ENCODE assay signal across 17 cellular contexts in genomic region chr19:514166-514663, GRCh38. TPM values are rescaled to one million over a fixed set of nuclear protein-coding genes. Genes with fewer than 3 reads are reported as not detected.
A peak's percentile ranks its signal among the peaks of the same experiment; 100 is the strongest.
DNase-seq lines count a peak whose midpoint lies in the region; ATAC-seq and TF ChIP-seq lines count a peak whose summit lies in the region.
"Had no signal": no experiment of that assay in that cellular context is flagged by ENCODE, and none has a peak within 500 bp of the region (broad histone marks: within the 10 kb centered on the region; RNA-seq: fewer than 3 reads in every experiment).

No MANE protein-coding gene starts in this region.

- H3K14ac ChIP-seq in trophoblast cell (ENCODE audit: low read length), result no peak overlapping the region

- H3K4ac ChIP-seq in trophoblast cell (ENCODE audit: low read depth, low read length), result no peak overlapping the region

- no peaks in the 10 kb centered on the region for H3K79me2 ChIP-seq in trophoblast cell (ENCODE audit: control insufficient read depth, insufficient read depth, low read length, poor library complexity)

- peaks cover 37% of the 10 kb centered on the region for H3K4me1 Mint-ChIP-seq in activated naive CD4-positive, alpha-beta T cell treated with anti-CD3 and anti-CD28 coated beads, Interleukin-2, amount 10 ng/mL, durations not matched to agents 7 days and 5 days
- H3K4me1 Mint-ChIP-seq in endothelial cell (ENCODE audit: unreplicated experiment), result peaks cover 17% of the 10 kb centered on the region

- TF ChIP-seq CTCF in HEK293 (tag by site-specific recombination; IDR thresholded peaks at IDR 0.05), result no peak
- TF ChIP-seq CTCF in endothelial cell (IDR thresholded peaks at IDR 0.05; ENCODE audit: unreplicated experiment), result no peak

- no peak overlapping the region for H4K12ac ChIP-seq in trophoblast cell (ENCODE audit: low read depth, low read length)

- peaks cover 0 to 11% of the 10 kb centered on the region in 2 experiments; a peak in 1 of 3 replicates for H3K36me3 ChIP-seq in HEK293 (ENCODE audit: control insufficient read depth in 2 of 2, insufficient read depth in 1 of 2, low read length in 2 of 2)
- H3K36me3 ChIP-seq in trophoblast cell (ENCODE audit: control insufficient read depth in 1 of 2, insufficient read depth in 2 of 2, low read length in 2 of 2), result peaks cover 12 to 15% of the 10 kb centered on the region in 2 experiments

- WGBS in trophoblast cell (ENCODE audit: extremely low coverage, insufficient coverage, insufficient read length), result no CpG with 5 or more reads among the region's 9 CpGs

- no peak overlapping the region for H2BK120ac ChIP-seq in trophoblast cell (ENCODE audit: insufficient read depth, low read length, poor library complexity)

- no peak overlapping the region for H3K23ac ChIP-seq in trophoblast cell (ENCODE audit: low read length)

- H3K27ac ChIP-seq in HEK293 (ENCODE audit: extremely low read depth, low read depth, low read length) (no peak overlapping the region), trophoblast cell (ENCODE audit: low read depth, low read length) (no peak overlapping the region)
- H3K27ac ChIP-seq: A549 had no signal

- H4K8ac ChIP-seq in trophoblast cell (ENCODE audit: low read depth, low read length), result no peak overlapping the region

- H3K27me3 Mint-ChIP-seq in activated naive CD4-positive, alpha-beta T cell treated with anti-CD3 and anti-CD28 coated beads, Interleukin-2, amount 10 ng/mL, durations not matched to agents 7 days and 5 days, result peaks cover 4% of the 10 kb centered on the region
- peaks cover 12% of the 10 kb centered on the region for H3K27me3 Mint-ChIP-seq in endothelial cell (ENCODE audit: unreplicated experiment)

- ATAC-seq in HG02571 (IDR thresholded peaks at IDR 0.05; ENCODE audit: unreplicated experiment), result no peak
- ATAC-seq: A549 had no signal

- H2AFZ ChIP-seq in trophoblast cell (ENCODE audit: insufficient read depth, low read length, poor library complexity), result no peak overlapping the region

- H2BK12ac ChIP-seq in trophoblast cell (ENCODE audit: low read length), result no peak overlapping the region

- no peaks in the 10 kb centered on the region for H3K27me3 ChIP-seq in trophoblast cell (ENCODE audit: insufficient read depth, low read length)

- no peak overlapping the region for H3K4me3 Mint-ChIP-seq in activated naive CD4-positive, alpha-beta T cell treated with anti-CD3 and anti-CD28 coated beads, Interleukin-2, amount 10 ng/mL, durations not matched to agents 7 days and 5 days
- peak overlapping the region; percentile 56 for H3K4me3 Mint-ChIP-seq in endothelial cell (ENCODE audit: unreplicated experiment)
- H3K4me3 Mint-ChIP-seq: CD14-positive monocyte had no signal

- peaks cover 8% of the 10 kb centered on the region for H3K36me3 Mint-ChIP-seq in activated naive CD4-positive, alpha-beta T cell treated with anti-CD3 and anti-CD28 coated beads, Interleukin-2, amount 10 ng/mL, durations not matched to agents 7 days and 5 days
- H3K36me3 Mint-ChIP-seq in endothelial cell (ENCODE audit: low read depth, unreplicated experiment), result peaks cover 15% of the 10 kb centered on the region

- no peak for DNase-seq in activated naive CD4-positive, alpha-beta T cell treated with anti-CD3 and anti-CD28 coated beads, Interleukin-2, amount 10 ng/mL, durations not matched to agents 7 days and 5 days
- no peak for DNase-seq in activated naive CD4-positive, alpha-beta T cell treated with anti-CD3 and anti-CD28 coated beads, Interleukin-2, amount 50 U/mL, for 16 hours
- no peak for DNase-seq in endothelial cell (ENCODE audit: low spot score)
- no peak for DNase-seq in trophoblast cell
- no peak for DNase-seq in stimulated activated CD4-positive, alpha-beta T cell treated with anti-CD3 and anti-CD28 coated beads, Interleukin-2, amount 100 ng/mL, for 24 hours
- no peak for DNase-seq in NCI-H2029 (lab: John Stamatoyannopoulos, UW)
- DNase-seq: Kasumi-1, NCI-H187 treated with DMSO at 0.1 percent for 48 hours, NCI-H2171 treated with DMSO at 0.1 percent for 48 hours, NCI-H510A, NCI-H82, Right ventricle myocardium superior had no signal

- no peak overlapping the region for H3K18ac ChIP-seq in trophoblast cell (ENCODE audit: low read length)

- H3K4me3 ChIP-seq in HEK293 (ENCODE audit: low read depth, low read length), result no peak overlapping the region
- peak overlapping the region; percentile 38 for H3K4me3 ChIP-seq in trophoblast cell (ENCODE audit: low read depth, low read length)
- H3K4me3 ChIP-seq: A549 had no signal

- CTCF ChIA-PET in activated naive CD4-positive, alpha-beta T cell treated with anti-CD3 and anti-CD28 coated beads, Interleukin-2, amount 10 ng/mL, durations not matched to agents 7 days and 5 days (lab: Charles Lee), result no interaction called here
- CTCF ChIA-PET in HEK293 (lab: Yijun Ruan, JAX), result interaction anchor here (1.5 kb wide), 1 partner anchor 8 kb away, joined by 5 read pairs; no protein-coding TSS in a partner anchor

- H3K4me1 ChIP-seq in HEK293 (ENCODE audit: control insufficient read depth, insufficient read depth, low read length), result 0 out of 2 replicates have a peak, but pooled peaks cover 2% of the 10 kb centered on the region
- peaks cover 15 to 27% of the 10 kb centered on the region in 2 experiments for H3K4me1 ChIP-seq in trophoblast cell (ENCODE audit: control insufficient read depth in 1 of 2, insufficient read depth in 2 of 2, low read length in 2 of 2)

- H3K4me2 ChIP-seq in trophoblast cell (ENCODE audit: low read length), result no peak overlapping the region
- H3K4me2 ChIP-seq: A549 had no signal

- H2AK5ac ChIP-seq in trophoblast cell (ENCODE audit: low read length), result no peak overlapping the region

- H2BK5ac ChIP-seq in trophoblast cell (ENCODE audit: low read depth, low read length, poor library complexity), result no peak overlapping the region

- no peak overlapping the region for H4K91ac ChIP-seq in trophoblast cell (ENCODE audit: low read depth, low read length)

- H3K9ac ChIP-seq in trophoblast cell (ENCODE audit: low read length), result no peak overlapping the region

- H3K9me3 ChIP-seq in HEK293 (ENCODE audit: control insufficient read depth, insufficient read depth, low read depth, low read length) (no peaks in the 10 kb centered on the region), trophoblast cell (ENCODE audit: insufficient read depth, low read depth, low read length) (peaks cover 3% of the 10 kb centered on the region)
- H3K9me3 ChIP-seq: A549 had no signal

- POLR2A ChIA-PET in HEK293 (lab: Yijun Ruan, JAX), result no interaction called here

- peak overlapping the region; percentile 68 for H3K27ac Mint-ChIP-seq in activated naive CD4-positive, alpha-beta T cell treated with anti-CD3 and anti-CD28 coated beads, Interleukin-2, amount 10 ng/mL, durations not matched to agents 7 days and 5 days
- H3K27ac Mint-ChIP-seq in endothelial cell (ENCODE audit: unreplicated experiment), result peak overlapping the region; percentile 22

- no peaks in the 10 kb centered on the region for H3K9me3 Mint-ChIP-seq in activated naive CD4-positive, alpha-beta T cell treated with anti-CD3 and anti-CD28 coated beads, Interleukin-2, amount 10 ng/mL, durations not matched to agents 7 days and 5 days
- H3K9me3 Mint-ChIP-seq in endothelial cell (ENCODE audit: unreplicated experiment), result no peaks in the 10 kb centered on the region

- peaks cover 6% of the 10 kb centered on the region for H3K79me1 ChIP-seq in trophoblast cell (ENCODE audit: low read length)

TF ChIP-seq in HEK293, 187 proteins besides CTCF, POLR2A, EP300 and RAD21:
- TF ChIP-seq ZNF280D (tag by site-specific recombination; IDR thresholded peaks at IDR 0.05), result no peak
- 0 out of 2 replicates have a peak, but pooled peaks have one; percentile 10 for TF ChIP-seq ZNF664 (tag by site-specific recombination; IDR thresholded peaks at IDR 0.05)
- TF ChIP-seq ZNF510 (tag by site-specific recombination; IDR thresholded peaks at IDR 0.05; ENCODE audit: insufficient replicate concordance), result no peak
- TF ChIP-seq ZNF792 (tag by site-specific recombination; IDR thresholded peaks at IDR 0.05), result peak; percentile 75; the same call in 1 of the 2 replicates
TF ChIP-seq in HEK293: peak in this region for 2.

RNA-seq across cellular contexts. Expression of gene TPGS1, which starts 6.9 kb away (rescaled TPM):
- total RNA-seq in endothelial cell (ENCODE audit: unreplicated experiment), result 18.0 TPM
- 4.2 and 4.8 TPM in 2 replicates for polyA plus RNA-seq in trophoblast cell (2013)

RNA-seq across cellular contexts. Expression of gene CDC34, which starts 17.3 kb away (rescaled TPM):
- 126 TPM for total RNA-seq in endothelial cell (ENCODE audit: unreplicated experiment)
- 85.4 and 86.0 TPM in 2 replicates for polyA plus RNA-seq in trophoblast cell (2013)

RNA-seq across cellular contexts. Expression of gene MADCAM1, which starts 17.9 kb away (rescaled TPM):
- total RNA-seq in endothelial cell (ENCODE audit: unreplicated experiment), result 6.5 TPM
- 0.45 and 0.54 TPM in 2 replicates for polyA plus RNA-seq in trophoblast cell (2013)
- total RNA-seq: H4 had no signal
- polyA plus RNA-seq: CD14-positive monocyte had no signal

RNA-seq across cellular contexts. Expression of gene GZMM, which starts 29.6 kb away (rescaled TPM):
- total RNA-seq in endothelial cell (ENCODE audit: unreplicated experiment), result not detected
- 0.08 and 0.12 TPM in 2 replicates for polyA plus RNA-seq in trophoblast cell (2013)
- total RNA-seq: H4 had no signal
- polyA plus RNA-seq: A549 had no signal

RNA-seq across cellular contexts. Expression of gene SHC2, which starts 53.4 kb away (rescaled TPM):
- total RNA-seq in endothelial cell (ENCODE audit: unreplicated experiment), result 46.9 TPM
- 18.7 and 19.2 TPM in 2 replicates for polyA plus RNA-seq in trophoblast cell (2013)
- polyA plus RNA-seq: CD14-positive monocyte had no signal
